Comparison of ENCODE assay signal across 8 cellular contexts in genomic region chr18:79625195-79625923, GRCh38. TPM values are rescaled to one million over a fixed set of nuclear protein-coding genes. Genes with fewer than 3 reads are reported as not detected.
A peak's percentile ranks its signal among the peaks of the same experiment; 100 is the strongest.
DNase-seq lines count a peak whose midpoint lies in the region; ATAC-seq and TF ChIP-seq lines count a peak whose summit lies in the region.

No MANE protein-coding gene starts in this region.

- H3K36me3 ChIP-seq in stomach = no peaks in the 10 kb centered on the region

- intact Hi-C loops in stomach (cut with DNase I; ENCODE audit: low total_unique reads) = no loop called here

- no peak for TF ChIP-seq CTCF in stomach (IDR thresholded peaks at IDR 0.05)

- DNase-seq in NOMO-1 (lab: John Stamatoyannopoulos, UW; ENCODE audit: unreplicated experiment in 2 of 2) (peak; percentile 76 to 97), kidney glomerular epithelial cell (lab: John Stamatoyannopoulos, UW) (peak; percentile 6), activated gamma-delta T cell (lab: John Stamatoyannopoulos, UW) (no peak), SHP77 treated with DMSO at 0.1 percent for 48 hours (lab: John Stamatoyannopoulos, UW) (no peak), stomach (no peak), AG08395 (ENCODE audit: low spot score) (no peak)

- H3K4me1 ChIP-seq in stomach = peaks cover 0 to 8% (median 0%) of the 10 kb centered on the region in 4 donors

- no peak overlapping the region for H3K27ac ChIP-seq in stomach

- ATAC-seq in GM18517 (IDR thresholded peaks at IDR 0.05; ENCODE audit: unreplicated experiment) (peak; percentile 66), GM21825 (IDR thresholded peaks at IDR 0.05; ENCODE audit: unreplicated experiment) (peak; percentile 64)

- WGBS in stomach, 5 donors = 35 to 51% (median 44%) methylated on average over 17 of the region's 17 CpGs

- TF ChIP-seq EP300 in stomach (IDR thresholded peaks at IDR 0.05) = no peak

- peaks cover 0 to 56% (median 12%) of the 10 kb centered on the region in 3 donors for H3K27me3 ChIP-seq in stomach

- H3K4me3 ChIP-seq in stomach = no peak overlapping the region

- H3K9me3 ChIP-seq in stomach = no peaks in the 10 kb centered on the region

- TF ChIP-seq POLR2A in stomach (IDR thresholded peaks at IDR 0.05) = no peak

RNA-seq across cellular contexts. Expression of gene CTDP1, which starts 54.2 kb away (rescaled TPM):
- total RNA-seq in stomach = 10 to 100 TPM in 4 of 5 donors, 1 to 10 TPM in 1; 7.6 to 50.7 (median 18.7) TPM
- 10 to 100 TPM; 10.7 to 18.0 (median 11.2) TPM for polyA plus RNA-seq in stomach

Comparison
In these comparisons a context has a peak if more than half of its experiments do, and no peak if none do; other contexts are left out.
1. DNase-seq: peak in NOMO-1 (2 of 2) and kidney glomerular epithelial cell (single experiment); none in activated gamma-delta T cell (single experiment), SHP77 treated with DMSO at 0.1 percent for 48 hours (single experiment), stomach (single experiment) and AG08395 (single experiment).